21 cellular contexts compared by ENCODE assay signal in genomic region chr7:23200331-23200730, GRCh38.
"Had no signal": no experiment of that assay in that cellular context is flagged by ENCODE, and none has a peak within 500 bp of the region (broad histone marks: within the 10 kb centered on the region; RNA-seq: fewer than 3 reads in every experiment).

No MANE protein-coding gene starts in this region.

- H3K27ac ChIP-seq: SJCRH30 had no signal

- DNase-seq: Karpas-422, KG1, MM.1S, NCI-H1048, NCI-H1105, NCI-H1417, NCI-H1436 treated with DMSO at 0.1 percent for 48 hours, NCI-H1694 treated with DMSO at 0.1 percent for 48 hours, NCI-H1930, NCI-H2081, NCI-H2107, NCI-H2227 treated with DMSO at 0.1 percent for 48 hours, NCI-H446, NCI-H510A, NCI-H524 treated with DMSO at 0.1 percent for 48 hours, NCI-H69, NCI-H774, RPMI8226, SHP77 treated with DMSO at 0.1 percent for 48 hours, SJCRH30 had no signal

- H3K4me1 ChIP-seq: SJCRH30 had no signal

- ATAC-seq: SK-N-SH treated with all-trans-retinoic acid at 6 μM for 48 hours had no signal

- H3K27me3 ChIP-seq: SJCRH30 had no signal

- H3K4me3 ChIP-seq: SJCRH30 had no signal
